17 cellular contexts compared by ENCODE assay signal in genomic region chr18:46475367-46475752, GRCh38.
A peak's percentile ranks its signal among the peaks of the same experiment; 100 is the strongest.
DNase-seq lines count a peak whose midpoint lies in the region; ATAC-seq and TF ChIP-seq lines count a peak whose summit lies in the region.
"Had no signal": no experiment of that assay in that cellular context is flagged by ENCODE, and none has a peak within 500 bp of the region (broad histone marks: within the 10 kb centered on the region; RNA-seq: fewer than 3 reads in every experiment).

No MANE protein-coding gene starts in this region.

- no peak overlapping the region for H3K27ac Mint-ChIP-seq in activated naive CD8-positive, alpha-beta T cell treated with anti-CD3 and anti-CD28 coated beads, Interleukin-2, amount 50 U/mL, for 24 hours
- H3K27ac Mint-ChIP-seq in activated naive CD8-positive, alpha-beta T cell treated with anti-CD3 and anti-CD28 coated beads for 36 hours = no peak overlapping the region
- H3K27ac Mint-ChIP-seq: HFFc6 had no signal

- H4K20me1 ChIP-seq in IMR-90 (ENCODE audit: insufficient read depth, low read length) = peaks cover 5% of the 10 kb centered on the region; the same call in 1 of the 2 replicates

- H3K36me3 ChIP-seq in IMR-90 (ENCODE audit: control insufficient read depth, insufficient read depth, low read length) (no peaks in the 10 kb centered on the region), mesendoderm (ENCODE audit: control insufficient read depth, insufficient read depth, low read length) (no peaks in the 10 kb centered on the region), uterus (no peaks in the 10 kb centered on the region)
- H3K36me3 ChIP-seq: Peyer's patch had no signal

- H3K56ac ChIP-seq in IMR-90 (ENCODE audit: extremely low read depth, insufficient read depth, low read length) (no peak overlapping the region), mesendoderm (ENCODE audit: low read length) (peak overlapping the region; percentile 20)

- TF ChIP-seq CTCF in IMR-90 (conservative IDR thresholded peaks at IDR 0.05; ENCODE audit: low read depth, low read length) (no peak), uterus (IDR thresholded peaks at IDR 0.05) (no peak)

- H2BK5ac ChIP-seq in IMR-90 (ENCODE audit: low read depth, low read length, poor library complexity, severe bottlenecking) (no peak overlapping the region), mesendoderm (ENCODE audit: low read length) (no peak overlapping the region)

- H2BK15ac ChIP-seq in IMR-90 (ENCODE audit: low read depth, low read length) = no peak overlapping the region
- no peak overlapping the region for H2BK15ac ChIP-seq in mesendoderm (replicated peaks; ENCODE audit: low read depth)

- intact Hi-C loops in IMR-90 (cut with micrococcal nuclease) (no loop called here), posterior vena cava (cut with DNase I) (no loop called here), uterus (cut with DNase I; ENCODE audit: low total_unique reads) (no loop called here)

- DNase-seq in activated naive CD8-positive, alpha-beta T cell treated with anti-CD3 and anti-CD28 coated beads, Interleukin-2, amount 50 U/mL, for 24 hours = no peak
- DNase-seq in activated naive CD8-positive, alpha-beta T cell treated with anti-CD3 and anti-CD28 coated beads for 36 hours = no peak
- DNase-seq in IMR-90 (no peak), mesendoderm (no peak), posterior vena cava (ENCODE audit: low spot score) (peak; percentile 58), HPDE6-E6E7 (ENCODE audit: extremely low spot score) (no peak), uterus (no peak)
- DNase-seq: AML-193, GDM1, HFFc6, MV-4-11, NCI-H1105 treated with DMSO at 0.1 percent for 48 hours, NCI-H2171, NCI-H524 treated with DMSO at 0.1 percent for 48 hours, NCI-H82, Peyer's patch had no signal

- H3K27me3 ChIP-seq in IMR-90 (ENCODE audit: control insufficient read depth, insufficient read depth, low read length) = no peaks in the 10 kb centered on the region; the same call in 1 of the 2 replicates
- H3K27me3 ChIP-seq in mesendoderm (ENCODE audit: insufficient read depth, low read length, poor library complexity) = no peaks in the 10 kb centered on the region
- no peaks in the 10 kb centered on the region for H3K27me3 ChIP-seq in uterus
- H3K27me3 ChIP-seq: Peyer's patch had no signal

- no peak overlapping the region for H3K14ac ChIP-seq in IMR-90 (replicated peaks; ENCODE audit: low read depth, low read length)

- no TSS peak for BruUV-seq in IMR-90 (replicated peaks; lab: Mats Ljungman, UMichigan)

- H4K5ac ChIP-seq in IMR-90 (ENCODE audit: low read depth, low read length) (no peak overlapping the region), mesendoderm (ENCODE audit: low read length) (no peak overlapping the region)

- H3K4ac ChIP-seq in IMR-90 (ENCODE audit: low read depth, low read length) (no peak overlapping the region), mesendoderm (ENCODE audit: low read depth, low read length) (no peak overlapping the region)

- H2AK9ac ChIP-seq in IMR-90 (replicated peaks; ENCODE audit: low read depth, low read length, poor library complexity) = no peak overlapping the region

- H3K79me2 ChIP-seq in mesendoderm (ENCODE audit: control insufficient read depth, insufficient read depth, low read length) = no peaks in the 10 kb centered on the region

- H3K23ac ChIP-seq in IMR-90 (ENCODE audit: low read depth, low read length) (no peak overlapping the region), mesendoderm (ENCODE audit: low read length) (no peak overlapping the region)

- H3K18ac ChIP-seq in IMR-90 (ENCODE audit: low read depth, low read length) (no peak overlapping the region), mesendoderm (ENCODE audit: low read length) (no peak overlapping the region)

- H4K91ac ChIP-seq in IMR-90 (ENCODE audit: insufficient read depth, low read depth, low read length) = no peak overlapping the region

- WGBS in IMR-90 (ENCODE audit: extremely low coverage in 2 of 2, insufficient read length in 1 of 2), 2 experiments = 84% methylated on average over 4 of the region's 4 CpGs; no CpG with 5 or more reads in 1 of the 2 experiments
- WGBS in mesendoderm (ENCODE audit: extremely low coverage, insufficient coverage, low lambda C conversion rate) = no CpG with 5 or more reads among the region's 4 CpGs

- peaks cover 3% of the 10 kb centered on the region for H3K27me3 Mint-ChIP-seq in activated naive CD8-positive, alpha-beta T cell treated with anti-CD3 and anti-CD28 coated beads, Interleukin-2, amount 50 U/mL, for 24 hours
- H3K27me3 Mint-ChIP-seq in activated naive CD8-positive, alpha-beta T cell treated with anti-CD3 and anti-CD28 coated beads for 36 hours = peaks cover 11% of the 10 kb centered on the region

- no peak overlapping the region for H3K9ac ChIP-seq in IMR-90 (ENCODE audit: low read depth, low read length)
- no peak overlapping the region for H3K9ac ChIP-seq in mesendoderm (ENCODE audit: low read length)

- no peak overlapping the region for H3K4me3 ChIP-seq in IMR-90 (ENCODE audit: insufficient read depth, low read depth, low read length)
- no peak overlapping the region for H3K4me3 ChIP-seq in mesendoderm (ENCODE audit: low read length)
- no peak overlapping the region for H3K4me3 ChIP-seq in uterus
- H3K4me3 ChIP-seq: Peyer's patch had no signal

- H3K79me1 ChIP-seq in IMR-90 (ENCODE audit: low read depth in 1 of 2, low read length in 2 of 2) = no peaks in the 10 kb centered on the region
- H3K79me1 ChIP-seq in mesendoderm (ENCODE audit: low read length) = no peaks in the 10 kb centered on the region

- TF ChIP-seq POLR2A in IMR-90 (IDR thresholded peaks at IDR 0.05; ENCODE audit: low read depth, low read length) (no peak), uterus (IDR thresholded peaks at IDR 0.05) (no peak)

- H3K4me2 ChIP-seq in IMR-90 (ENCODE audit: low read depth, low read length) (no peak overlapping the region), mesendoderm (ENCODE audit: low read length) (no peak overlapping the region)

- dilution Hi-C loops in IMR-90 (cut with HindIII; ENCODE audit: low sequenced_read_pairs, unreplicated experiment) = no loop called here

- H2AK5ac ChIP-seq in IMR-90 (ENCODE audit: low read depth, low read length) (no peak overlapping the region), mesendoderm (ENCODE audit: low read length) (no peak overlapping the region)

- no peaks in the 10 kb centered on the region for H3K36me3 Mint-ChIP-seq in activated naive CD8-positive, alpha-beta T cell treated with anti-CD3 and anti-CD28 coated beads, Interleukin-2, amount 50 U/mL, for 24 hours (ENCODE audit: low read depth)
- H3K36me3 Mint-ChIP-seq in activated naive CD8-positive, alpha-beta T cell treated with anti-CD3 and anti-CD28 coated beads for 36 hours = no peaks in the 10 kb centered on the region

- no peaks in the 10 kb centered on the region for H3K9me3 ChIP-seq in IMR-90 (ENCODE audit: control insufficient read depth, insufficient read depth, low read length)
- H3K9me3 ChIP-seq in uterus = no peaks in the 10 kb centered on the region
- H3K9me3 ChIP-seq: Peyer's patch had no signal

- in situ Hi-C loops in IMR-90 (cut with MboI; ENCODE audit: low sequenced_read_pairs) = loop anchor here (5.0 kb wide), 1 partner anchor 328 kb away; no protein-coding TSS in a partner anchor

- no peak overlapping the region for H2BK20ac ChIP-seq in IMR-90 (ENCODE audit: low read depth, low read length)

- ATAC-seq in activated naive CD8-positive, alpha-beta T cell treated with anti-CD3 and anti-CD28 coated beads, Interleukin-2, amount 50 U/mL, for 24 hours = peak; percentile 18
- ATAC-seq in IMR-90 (ENCODE audit: low read depth) = no peak
- no peak for ATAC-seq in GM18873 (IDR thresholded peaks at IDR 0.05; ENCODE audit: low FRiP score, unreplicated experiment)

- H3K4me3 Mint-ChIP-seq in activated naive CD8-positive, alpha-beta T cell treated with anti-CD3 and anti-CD28 coated beads, Interleukin-2, amount 50 U/mL, for 24 hours = no peak overlapping the region
- H3K4me3 Mint-ChIP-seq in activated naive CD8-positive, alpha-beta T cell treated with anti-CD3 and anti-CD28 coated beads for 36 hours = no peak overlapping the region
- H3K4me3 Mint-ChIP-seq: HFFc6 had no signal

- H3K4me1 ChIP-seq in IMR-90 (ENCODE audit: control insufficient read depth, insufficient read depth, low read length) (no peaks in the 10 kb centered on the region), mesendoderm (ENCODE audit: control insufficient read depth, low read depth, low read length) (no peaks in the 10 kb centered on the region), uterus (no peaks in the 10 kb centered on the region)
- H3K4me1 ChIP-seq: Peyer's patch had no signal

- H2AFZ ChIP-seq in IMR-90 (replicated peaks; ENCODE audit: low read length, poor library complexity) = peak overlapping the region; percentile 13

- no peak for TF ChIP-seq RAD21 in IMR-90 (IDR thresholded peaks at IDR 0.05; ENCODE audit: low read length)

- H3K27ac ChIP-seq in IMR-90 (ENCODE audit: insufficient read depth, low read length) = no peak overlapping the region
- no peak overlapping the region for H3K27ac ChIP-seq in mesendoderm (ENCODE audit: low read depth, low read length)
- H3K27ac ChIP-seq in uterus = no peak overlapping the region
- H3K27ac ChIP-seq: Peyer's patch had no signal

- no peaks in the 10 kb centered on the region; the same call in 1 of the 2 replicates for H3K9me1 ChIP-seq in IMR-90 (ENCODE audit: insufficient read depth, low read length)

- no peak overlapping the region for H4K8ac ChIP-seq in IMR-90 (ENCODE audit: low read depth in 2 of 2, low read length in 2 of 2)
- H4K8ac ChIP-seq in mesendoderm (ENCODE audit: low read depth, low read length) = no peak overlapping the region

- POLR2A ChIA-PET in IMR-90 (lab: Charles Lee; ENCODE audit: unreplicated experiment) = no interaction called here

- CTCF ChIA-PET in IMR-90 (lab: Yijun Ruan, JAX) = no interaction called here

- no peaks in the 10 kb centered on the region for H3K4me1 Mint-ChIP-seq in activated naive CD8-positive, alpha-beta T cell treated with anti-CD3 and anti-CD28 coated beads, Interleukin-2, amount 50 U/mL, for 24 hours
- peaks cover 5% of the 10 kb centered on the region for H3K4me1 Mint-ChIP-seq in activated naive CD8-positive, alpha-beta T cell treated with anti-CD3 and anti-CD28 coated beads for 36 hours

- H2BK120ac ChIP-seq in IMR-90 (ENCODE audit: low read depth, low read length) (no peak overlapping the region), mesendoderm (ENCODE audit: low read depth, low read length) (no peak overlapping the region)

- H3K9me3 Mint-ChIP-seq in activated naive CD8-positive, alpha-beta T cell treated with anti-CD3 and anti-CD28 coated beads, Interleukin-2, amount 50 U/mL, for 24 hours = no peaks in the 10 kb centered on the region
- no peaks in the 10 kb centered on the region for H3K9me3 Mint-ChIP-seq in activated naive CD8-positive, alpha-beta T cell treated with anti-CD3 and anti-CD28 coated beads for 36 hours
- H3K9me3 Mint-ChIP-seq: HFFc6 had no signal

TF ChIP-seq in IMR-90, 13 proteins besides CTCF, POLR2A, EP300 and RAD21 (continues in another document):
- TF ChIP-seq MXI1 (IDR thresholded peaks at IDR 0.05; ENCODE audit: borderline replicate concordance, low read depth, low read length) (no peak), MAZ (IDR thresholded peaks at IDR 0.05; ENCODE audit: borderline replicate concordance, low read depth, low read length) (no peak), NFE2L2 (IDR thresholded peaks at IDR 0.05; ENCODE audit: low read depth, low read length) (no peak), CHD1 (IDR thresholded peaks at IDR 0.05; ENCODE audit: low read depth, low read length) (no peak)
